ENCODE assay signal across 22 cellular contexts in the genomic region with DNA sequence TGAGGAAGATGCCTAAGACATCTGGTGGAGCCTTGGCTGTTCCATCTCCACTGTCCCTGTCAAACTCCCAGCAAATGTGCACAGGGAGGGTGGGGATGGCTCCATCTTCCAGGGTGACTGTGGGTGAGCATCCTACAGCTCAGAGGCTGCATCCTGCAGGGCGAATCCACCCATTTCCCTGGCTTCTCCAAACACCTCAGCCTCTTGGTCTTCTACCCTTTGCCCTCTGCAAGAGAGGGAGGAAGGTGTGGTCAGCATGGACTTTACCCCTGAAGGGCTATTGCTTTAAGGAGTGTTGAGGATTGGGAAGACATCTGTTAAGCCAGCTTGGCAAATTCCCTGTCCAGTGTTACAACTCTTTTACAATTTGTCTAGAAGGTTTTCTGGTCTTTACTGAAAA.
"Had no signal": no experiment of that assay in that cellular context is flagged by ENCODE, and none has a peak within 500 bp of the region (broad histone marks: within the 10 kb centered on the region; RNA-seq: fewer than 3 reads in every experiment).

No MANE protein-coding gene starts in this region.

- H3K36me3 Mint-ChIP-seq: WTC11 had no signal

- H3K36me3 ChIP-seq: adrenal gland had no signal

- H3K4me1 ChIP-seq: adrenal gland had no signal

- DNase-seq: activated CD4-positive, alpha-beta T cell treated with anti-CD3 and anti-CD28 coated beads for 48 hours; activated CD4-positive, alpha-beta T cell treated with anti-CD3 and anti-CD28 coated beads, Interleukin-2, amount 50 U/mL, for 4 hours; activated CD4-positive, CD25-positive, alpha-beta regulatory T cell treated with anti-CD3 and anti-CD28 coated beads, Interleukin-2, amount 50 U/mL, for 72 hours; activated CD8-positive, alpha-beta memory T cell treated with anti-CD3 and anti-CD28 coated beads, Interleukin-2, amount 50 U/mL, for 48 hours; activated CD8-positive, alpha-beta T cell treated with anti-CD3 and anti-CD28 coated beads, Interleukin-2, amount 10 ng/mL, durations not matched to agents 7 days and 5 days; activated naive CD4-positive, alpha-beta T cell treated with anti-CD3 and anti-CD28 coated beads, Interleukin-2, amount 50 U/mL, for 16 hours; activated naive CD8-positive, alpha-beta T cell treated with anti-CD3 and anti-CD28 coated beads, Interleukin-2, amount 10 ng/mL, durations not matched to agents 7 days and 5 days; activated T-cell treated with anti-CD3 and anti-CD28 coated beads, Interleukin-2, amount 50 U/mL, for 1 hour; adrenal gland; anterior cingulate cortex; caudate nucleus; MM.1S; NCI-H1436; NCI-H187; NCI-H2081; NCI-H446; NCI-H524; SHP77 treated with DMSO at 0.1 percent for 48 hours; T-helper 17 cell; T-helper 9 cell had no signal

- H3K4me3 Mint-ChIP-seq: activated CD8-positive, alpha-beta T cell treated with anti-CD3 and anti-CD28 coated beads, Interleukin-2, amount 10 ng/mL, durations not matched to agents 7 days and 5 days; activated naive CD8-positive, alpha-beta T cell treated with anti-CD3 and anti-CD28 coated beads, Interleukin-2, amount 10 ng/mL, durations not matched to agents 7 days and 5 days; T-helper 17 cell; WTC11 had no signal

- H3K4me1 Mint-ChIP-seq: WTC11 had no signal

- H3K9me3 ChIP-seq: adrenal gland had no signal

- H3K27ac Mint-ChIP-seq: activated CD8-positive, alpha-beta T cell treated with anti-CD3 and anti-CD28 coated beads, Interleukin-2, amount 10 ng/mL, durations not matched to agents 7 days and 5 days; T-helper 17 cell; WTC11 had no signal

- ATAC-seq: activated CD8-positive, alpha-beta T cell treated with anti-CD3 and anti-CD28 coated beads, Interleukin-2, amount 10 ng/mL, durations not matched to agents 7 days and 5 days; T-helper 17 cell; WTC11 had no signal

- H3K9me3 Mint-ChIP-seq: activated naive CD8-positive, alpha-beta T cell treated with anti-CD3 and anti-CD28 coated beads, Interleukin-2, amount 10 ng/mL, durations not matched to agents 7 days and 5 days; WTC11 had no signal

- H3K4me3 ChIP-seq: adrenal gland had no signal

- H3K27me3 Mint-ChIP-seq: activated naive CD8-positive, alpha-beta T cell treated with anti-CD3 and anti-CD28 coated beads, Interleukin-2, amount 10 ng/mL, durations not matched to agents 7 days and 5 days had no signal

- FAIRE-seq: RCC 7860 had no signal

- H3K27ac ChIP-seq: adrenal gland had no signal
